ENCODE assay signal across 35 cellular contexts in genomic region chr19:11363881-11364280, GRCh38.
"Had no signal": no experiment of that assay in that cellular context is flagged by ENCODE, and none has a peak within 500 bp of the region (broad histone marks: within the 10 kb centered on the region; RNA-seq: fewer than 3 reads in every experiment).

No MANE protein-coding gene starts in this region.

- H3K27me3 ChIP-seq: MG63 had no signal

- H3K4me3 ChIP-seq: MG63 had no signal

- DNase-seq: Karpas-422, Kasumi-1, MG63, MM.1S, MV-4-11, NCI-H1048, NCI-H1092, NCI-H1092 treated with DMSO at 0.1 percent for 48 hours, NCI-H1105, NCI-H1105 treated with DMSO at 0.1 percent for 48 hours, NCI-H1417, NCI-H1417 treated with DMSO at 0.1 percent for 48 hours, NCI-H1436, NCI-H1436 treated with DMSO at 0.1 percent for 48 hours, NCI-H146, NCI-H1694, NCI-H1694 treated with DMSO at 0.1 percent for 48 hours, NCI-H187, NCI-H187 treated with DMSO at 0.1 percent for 48 hours, NCI-H1930, NCI-H2029, NCI-H2029 treated with DMSO at 0.1 percent for 48 hours, NCI-H2081, NCI-H2081 treated with DMSO at 0.1 percent for 48 hours, NCI-H2107, NCI-H2171, NCI-H2171 treated with DMSO at 0.1 percent for 48 hours, NCI-H2227 treated with DMSO at 0.1 percent for 48 hours, NCI-H226, NCI-H345, NCI-H446, NCI-H446 treated with DMSO at 0.1 percent for 48 hours, NCI-H510A, NCI-H510A treated with DMSO at 0.1 percent for 48 hours, NCI-H524 had no signal

- H3K9me3 ChIP-seq: MG63 had no signal
